27 cellular contexts compared by ENCODE assay signal in genomic region chr1:48022306-48022705, GRCh38.
"Had no signal": no experiment of that assay in that cellular context is flagged by ENCODE, and none has a peak within 500 bp of the region (broad histone marks: within the 10 kb centered on the region; RNA-seq: fewer than 3 reads in every experiment).

No MANE protein-coding gene starts in this region.

- H3K9me3 Mint-ChIP-seq: nephron; neural progenitor cell; stimulated activated effector memory CD8-positive, alpha-beta T cell treated with anti-CD3 and anti-CD28 coated beads, Interleukin-12 subunit alpha, Interleukin-12 subunit beta, amount 100 ng/mL, for 72 hours; stimulated activated naive B cell treated with anti-CD40 and anti-IgM and Interleukin-4, amounts not matched to agents 10 μg/mL and 1 μg/mL and 100 μg/mL, for 72 hours; stimulated activated naive CD8-positive, alpha-beta T cell treated with anti-CD3 and anti-CD28 coated beads, Interleukin-15, Interleukin-2, amounts not matched to agents 100 ng/mL and 50 ng/mL, for 24 hours had no signal

- H3K36me3 ChIP-seq: neural progenitor cell, ovary, right lobe of liver, sigmoid colon, stomach, thoracic aorta, thyroid gland, tibial nerve, upper lobe of left lung, vagina had no signal

- H3K27ac ChIP-seq: neural progenitor cell, ovary, parathyroid adenoma, psoas muscle, right lobe of liver, sigmoid colon, stomach, thoracic aorta, thyroid gland, tibial nerve, upper lobe of left lung, vagina had no signal

- H3K27me3 ChIP-seq: neural progenitor cell, ovary, right lobe of liver, sigmoid colon, stomach, thyroid gland, tibial nerve, upper lobe of left lung, vagina had no signal

- H3K27ac Mint-ChIP-seq: nephron; neural progenitor cell; progenitor cell of endocrine pancreas; stimulated activated effector memory CD8-positive, alpha-beta T cell treated with anti-CD3 and anti-CD28 coated beads, Interleukin-12 subunit alpha, Interleukin-12 subunit beta, amount 100 ng/mL, for 72 hours; stimulated activated naive B cell treated with anti-CD40 and anti-IgM and Interleukin-4, amounts not matched to agents 10 μg/mL and 1 μg/mL and 100 μg/mL, for 72 hours; stimulated activated naive CD8-positive, alpha-beta T cell treated with anti-CD3 and anti-CD28 coated beads, Interleukin-15, Interleukin-2, amounts not matched to agents 100 ng/mL and 50 ng/mL, for 24 hours had no signal

- H3K4me3 ChIP-seq: neural progenitor cell, ovary, psoas muscle, right lobe of liver, sigmoid colon, stomach, thoracic aorta, thyroid gland, tibial nerve, upper lobe of left lung, vagina had no signal

- H3K79me2 ChIP-seq: parathyroid adenoma had no signal

- ATAC-seq: psoas muscle; right cardiac atrium; stimulated activated effector memory CD8-positive, alpha-beta T cell treated with anti-CD3 and anti-CD28 coated beads, Interleukin-12 subunit alpha, Interleukin-12 subunit beta, amount 100 ng/mL, for 72 hours; stimulated activated naive B cell treated with anti-CD40 and anti-IgM and Interleukin-4, amounts not matched to agents 10 μg/mL and 1 μg/mL and 100 μg/mL, for 72 hours had no signal

- H3K9ac ChIP-seq: neural progenitor cell, parathyroid adenoma had no signal

- H3K4me2 ChIP-seq: neural progenitor cell had no signal

- DNase-seq: occipital lobe; ovary; posterior cingulate gyrus; psoas muscle; right cardiac atrium; right lobe of liver; sigmoid colon; small intestine; stimulated activated CD4-positive, alpha-beta T cell treated with anti-CD3 and anti-CD28 coated beads, Interleukin-15, amount 100 ng/mL, for 24 hours; stimulated activated CD4-positive, alpha-beta T cell treated with anti-CD3 and anti-CD28 coated beads, Interleukin-2, amount 100 ng/mL, for 24 hours; stimulated activated CD4-positive, alpha-beta T cell treated with anti-CD3 and anti-CD28 coated beads, Interleukin-2, amount 100 ng/mL, for 48 hours; stimulated activated CD4-positive, alpha-beta T cell treated with anti-CD3 and anti-CD28 coated beads, Interleukin-4, amount 100 ng/mL, for 24 hours; stimulated activated naive B cell treated with anti-CD40 and anti-IgM and Interleukin-4, amounts not matched to agents 10 μg/mL and 1 μg/mL and 100 μg/mL, for 72 hours; stimulated activated naive CD4-positive, alpha-beta T cell treated with Interleukin-2 at 50 U/mL for 16 hours; stomach; thyroid gland; trophoblast cell had no signal

- H3K36me3 Mint-ChIP-seq: neural progenitor cell; stimulated activated effector memory CD8-positive, alpha-beta T cell treated with anti-CD3 and anti-CD28 coated beads, Interleukin-12 subunit alpha, Interleukin-12 subunit beta, amount 100 ng/mL, for 72 hours; stimulated activated naive B cell treated with anti-CD40 and anti-IgM and Interleukin-4, amounts not matched to agents 10 μg/mL and 1 μg/mL and 100 μg/mL, for 72 hours had no signal

- H3K4me3 Mint-ChIP-seq: nephron; neural progenitor cell; stimulated activated effector memory CD8-positive, alpha-beta T cell treated with anti-CD3 and anti-CD28 coated beads, Interleukin-12 subunit alpha, Interleukin-12 subunit beta, amount 100 ng/mL, for 72 hours; stimulated activated naive B cell treated with anti-CD40 and anti-IgM and Interleukin-4, amounts not matched to agents 10 μg/mL and 1 μg/mL and 100 μg/mL, for 72 hours; stimulated activated naive CD8-positive, alpha-beta T cell treated with anti-CD3 and anti-CD28 coated beads, Interleukin-15, Interleukin-2, amounts not matched to agents 100 ng/mL and 50 ng/mL, for 24 hours had no signal

- H3K4me1 ChIP-seq: neural progenitor cell, parathyroid adenoma, stomach, thyroid gland, tibial nerve had no signal

- H2AFZ ChIP-seq: neural progenitor cell, parathyroid adenoma had no signal

- H3K4me1 Mint-ChIP-seq: stimulated activated effector memory CD8-positive, alpha-beta T cell treated with anti-CD3 and anti-CD28 coated beads, Interleukin-12 subunit alpha, Interleukin-12 subunit beta, amount 100 ng/mL, for 72 hours; stimulated activated naive B cell treated with anti-CD40 and anti-IgM and Interleukin-4, amounts not matched to agents 10 μg/mL and 1 μg/mL and 100 μg/mL, for 72 hours had no signal

- H3K9me3 ChIP-seq: ovary, psoas muscle, right lobe of liver, sigmoid colon, stomach, thoracic aorta, thyroid gland, tibial nerve, upper lobe of left lung, vagina had no signal
